3 cellular contexts compared by ENCODE assay signal in the genomic region with DNA sequence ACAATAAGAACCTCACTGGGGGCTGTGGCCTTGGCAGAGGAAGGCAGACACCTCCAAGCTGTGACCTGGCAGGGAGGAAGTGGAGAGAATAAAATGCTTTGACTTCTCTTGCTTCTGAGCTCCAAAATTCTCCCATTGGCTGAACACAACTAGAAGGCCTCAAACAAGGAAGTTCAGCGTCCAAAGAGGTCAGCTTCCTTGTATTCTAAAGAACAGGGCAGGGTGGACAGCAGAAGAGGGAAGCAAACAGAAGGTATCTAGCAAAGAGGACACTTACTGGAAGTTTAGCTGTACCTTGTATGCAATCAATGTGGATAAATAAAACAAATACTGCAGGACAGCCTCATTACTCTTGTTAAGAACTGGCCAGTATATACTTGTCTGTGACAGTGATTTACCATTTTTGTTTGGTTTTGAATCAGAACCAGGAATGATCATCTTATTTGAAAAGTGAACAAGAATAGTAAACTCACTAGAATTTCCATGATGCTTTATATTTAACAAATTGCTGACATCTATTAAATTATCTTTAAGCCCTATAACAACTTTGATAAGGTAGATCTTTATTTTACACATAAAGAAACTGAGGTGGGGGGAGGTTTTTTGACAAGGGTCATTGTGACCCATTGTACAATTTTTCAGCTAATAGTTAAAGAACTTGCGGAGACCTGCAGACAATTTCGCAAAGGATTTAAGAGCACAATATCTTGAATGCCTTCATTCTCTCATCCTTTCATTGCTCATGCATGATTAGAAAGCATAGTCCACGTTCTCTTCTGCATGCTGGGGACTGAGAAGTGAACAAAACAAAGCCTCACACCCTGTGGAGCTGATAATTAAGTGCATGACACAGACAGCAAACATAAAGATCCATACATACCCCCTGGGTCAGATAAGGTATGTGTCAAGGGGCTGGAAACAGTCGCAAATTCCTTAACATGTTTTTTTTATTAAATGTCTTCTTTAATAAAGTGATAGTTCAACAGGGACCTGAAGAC.
TF ChIP-seq lines count a peak whose summit lies in the region.

No MANE protein-coding gene starts in this region.

TF ChIP-seq in A549, 52 proteins besides CTCF, POLR2A, EP300 and RAD21:
- TF ChIP-seq MAFK (IDR thresholded peaks at IDR 0.05; ENCODE audit: partially characterized antibody) = peak; percentile 39
- TF ChIP-seq ZC3H11A (IDR thresholded peaks at IDR 0.05) = no peak

TF ChIP-seq in IMR-90, 13 proteins besides CTCF, POLR2A, EP300 and RAD21:
- TF ChIP-seq SMC3 (IDR thresholded peaks at IDR 0.05; ENCODE audit: low read depth, low read length) (no peak), NFE2L2 (IDR thresholded peaks at IDR 0.05; ENCODE audit: low read depth, low read length) (no peak), MAZ (IDR thresholded peaks at IDR 0.05; ENCODE audit: borderline replicate concordance, low read depth, low read length) (no peak), CHD1 (IDR thresholded peaks at IDR 0.05; ENCODE audit: low read depth, low read length) (no peak), MAFK (IDR thresholded peaks at IDR 0.05; ENCODE audit: low read depth, low read length) (peak; percentile 53)
TF ChIP-seq in IMR-90: peak in this region for 1.

TF ChIP-seq in H1, 55 proteins besides CTCF, POLR2A, EP300 and RAD21:
- TF ChIP-seq JUN (IDR thresholded peaks at IDR 0.05; ENCODE audit: low read depth, low read length) = no peak
- TF ChIP-seq, protein P1, sequence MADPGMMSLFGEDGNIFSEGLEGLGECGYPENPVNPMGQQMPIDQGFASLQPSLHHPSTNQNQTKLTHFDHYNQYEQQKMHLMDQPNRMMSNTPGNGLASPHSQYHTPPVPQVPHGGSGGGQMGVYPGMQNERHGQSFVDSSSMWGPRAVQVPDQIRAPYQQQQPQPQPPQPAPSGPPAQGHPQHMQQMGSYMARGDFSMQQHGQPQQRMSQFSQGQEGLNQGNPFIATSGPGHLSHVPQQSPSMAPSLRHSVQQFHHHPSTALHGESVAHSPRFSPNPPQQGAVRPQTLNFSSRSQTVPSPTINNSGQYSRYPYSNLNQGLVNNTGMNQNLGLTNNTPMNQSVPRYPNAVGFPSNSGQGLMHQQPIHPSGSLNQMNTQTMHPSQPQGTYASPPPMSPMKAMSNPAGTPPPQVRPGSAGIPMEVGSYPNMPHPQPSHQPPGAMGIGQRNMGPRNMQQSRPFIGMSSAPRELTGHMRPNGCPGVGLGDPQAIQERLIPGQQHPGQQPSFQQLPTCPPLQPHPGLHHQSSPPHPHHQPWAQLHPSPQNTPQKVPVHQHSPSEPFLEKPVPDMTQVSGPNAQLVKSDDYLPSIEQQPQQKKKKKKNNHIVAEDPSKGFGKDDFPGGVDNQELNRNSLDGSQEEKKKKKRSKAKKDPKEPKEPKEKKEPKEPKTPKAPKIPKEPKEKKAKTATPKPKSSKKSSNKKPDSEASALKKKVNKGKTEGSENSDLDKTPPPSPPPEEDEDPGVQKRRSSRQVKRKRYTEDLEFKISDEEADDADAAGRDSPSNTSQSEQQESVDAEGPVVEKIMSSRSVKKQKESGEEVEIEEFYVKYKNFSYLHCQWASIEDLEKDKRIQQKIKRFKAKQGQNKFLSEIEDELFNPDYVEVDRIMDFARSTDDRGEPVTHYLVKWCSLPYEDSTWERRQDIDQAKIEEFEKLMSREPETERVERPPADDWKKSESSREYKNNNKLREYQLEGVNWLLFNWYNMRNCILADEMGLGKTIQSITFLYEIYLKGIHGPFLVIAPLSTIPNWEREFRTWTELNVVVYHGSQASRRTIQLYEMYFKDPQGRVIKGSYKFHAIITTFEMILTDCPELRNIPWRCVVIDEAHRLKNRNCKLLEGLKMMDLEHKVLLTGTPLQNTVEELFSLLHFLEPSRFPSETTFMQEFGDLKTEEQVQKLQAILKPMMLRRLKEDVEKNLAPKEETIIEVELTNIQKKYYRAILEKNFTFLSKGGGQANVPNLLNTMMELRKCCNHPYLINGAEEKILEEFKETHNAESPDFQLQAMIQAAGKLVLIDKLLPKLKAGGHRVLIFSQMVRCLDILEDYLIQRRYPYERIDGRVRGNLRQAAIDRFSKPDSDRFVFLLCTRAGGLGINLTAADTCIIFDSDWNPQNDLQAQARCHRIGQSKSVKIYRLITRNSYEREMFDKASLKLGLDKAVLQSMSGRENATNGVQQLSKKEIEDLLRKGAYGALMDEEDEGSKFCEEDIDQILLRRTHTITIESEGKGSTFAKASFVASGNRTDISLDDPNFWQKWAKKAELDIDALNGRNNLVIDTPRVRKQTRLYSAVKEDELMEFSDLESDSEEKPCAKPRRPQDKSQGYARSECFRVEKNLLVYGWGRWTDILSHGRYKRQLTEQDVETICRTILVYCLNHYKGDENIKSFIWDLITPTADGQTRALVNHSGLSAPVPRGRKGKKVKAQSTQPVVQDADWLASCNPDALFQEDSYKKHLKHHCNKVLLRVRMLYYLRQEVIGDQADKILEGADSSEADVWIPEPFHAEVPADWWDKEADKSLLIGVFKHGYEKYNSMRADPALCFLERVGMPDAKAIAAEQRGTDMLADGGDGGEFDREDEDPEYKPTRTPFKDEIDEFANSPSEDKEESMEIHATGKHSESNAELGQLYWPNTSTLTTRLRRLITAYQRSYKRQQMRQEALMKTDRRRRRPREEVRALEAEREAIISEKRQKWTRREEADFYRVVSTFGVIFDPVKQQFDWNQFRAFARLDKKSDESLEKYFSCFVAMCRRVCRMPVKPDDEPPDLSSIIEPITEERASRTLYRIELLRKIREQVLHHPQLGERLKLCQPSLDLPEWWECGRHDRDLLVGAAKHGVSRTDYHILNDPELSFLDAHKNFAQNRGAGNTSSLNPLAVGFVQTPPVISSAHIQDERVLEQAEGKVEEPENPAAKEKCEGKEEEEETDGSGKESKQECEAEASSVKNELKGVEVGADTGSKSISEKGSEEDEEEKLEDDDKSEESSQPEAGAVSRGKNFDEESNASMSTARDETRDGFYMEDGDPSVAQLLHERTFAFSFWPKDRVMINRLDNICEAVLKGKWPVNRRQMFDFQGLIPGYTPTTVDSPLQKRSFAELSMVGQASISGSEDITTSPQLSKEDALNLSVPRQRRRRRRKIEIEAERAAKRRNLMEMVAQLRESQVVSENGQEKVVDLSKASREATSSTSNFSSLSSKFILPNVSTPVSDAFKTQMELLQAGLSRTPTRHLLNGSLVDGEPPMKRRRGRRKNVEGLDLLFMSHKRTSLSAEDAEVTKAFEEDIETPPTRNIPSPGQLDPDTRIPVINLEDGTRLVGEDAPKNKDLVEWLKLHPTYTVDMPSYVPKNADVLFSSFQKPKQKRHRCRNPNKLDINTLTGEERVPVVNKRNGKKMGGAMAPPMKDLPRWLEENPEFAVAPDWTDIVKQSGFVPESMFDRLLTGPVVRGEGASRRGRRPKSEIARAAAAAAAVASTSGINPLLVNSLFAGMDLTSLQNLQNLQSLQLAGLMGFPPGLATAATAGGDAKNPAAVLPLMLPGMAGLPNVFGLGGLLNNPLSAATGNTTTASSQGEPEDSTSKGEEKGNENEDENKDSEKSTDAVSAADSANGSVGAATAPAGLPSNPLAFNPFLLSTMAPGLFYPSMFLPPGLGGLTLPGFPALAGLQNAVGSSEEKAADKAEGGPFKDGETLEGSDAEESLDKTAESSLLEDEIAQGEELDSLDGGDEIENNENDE (IDR thresholded peaks at IDR 0.05; ENCODE audit: insufficient replicate concordance, low read length) = no peak
